In genomic region chr3:185730550-185730949, GRCh38 we compare ENCODE assay signal across 2 cellular contexts.
TF ChIP-seq lines count a peak whose summit lies in the region.

No MANE protein-coding gene starts in this region.

TF ChIP-seq in A549, 52 proteins besides CTCF, POLR2A, EP300 and RAD21:
- TF ChIP-seq, protein P1, sequence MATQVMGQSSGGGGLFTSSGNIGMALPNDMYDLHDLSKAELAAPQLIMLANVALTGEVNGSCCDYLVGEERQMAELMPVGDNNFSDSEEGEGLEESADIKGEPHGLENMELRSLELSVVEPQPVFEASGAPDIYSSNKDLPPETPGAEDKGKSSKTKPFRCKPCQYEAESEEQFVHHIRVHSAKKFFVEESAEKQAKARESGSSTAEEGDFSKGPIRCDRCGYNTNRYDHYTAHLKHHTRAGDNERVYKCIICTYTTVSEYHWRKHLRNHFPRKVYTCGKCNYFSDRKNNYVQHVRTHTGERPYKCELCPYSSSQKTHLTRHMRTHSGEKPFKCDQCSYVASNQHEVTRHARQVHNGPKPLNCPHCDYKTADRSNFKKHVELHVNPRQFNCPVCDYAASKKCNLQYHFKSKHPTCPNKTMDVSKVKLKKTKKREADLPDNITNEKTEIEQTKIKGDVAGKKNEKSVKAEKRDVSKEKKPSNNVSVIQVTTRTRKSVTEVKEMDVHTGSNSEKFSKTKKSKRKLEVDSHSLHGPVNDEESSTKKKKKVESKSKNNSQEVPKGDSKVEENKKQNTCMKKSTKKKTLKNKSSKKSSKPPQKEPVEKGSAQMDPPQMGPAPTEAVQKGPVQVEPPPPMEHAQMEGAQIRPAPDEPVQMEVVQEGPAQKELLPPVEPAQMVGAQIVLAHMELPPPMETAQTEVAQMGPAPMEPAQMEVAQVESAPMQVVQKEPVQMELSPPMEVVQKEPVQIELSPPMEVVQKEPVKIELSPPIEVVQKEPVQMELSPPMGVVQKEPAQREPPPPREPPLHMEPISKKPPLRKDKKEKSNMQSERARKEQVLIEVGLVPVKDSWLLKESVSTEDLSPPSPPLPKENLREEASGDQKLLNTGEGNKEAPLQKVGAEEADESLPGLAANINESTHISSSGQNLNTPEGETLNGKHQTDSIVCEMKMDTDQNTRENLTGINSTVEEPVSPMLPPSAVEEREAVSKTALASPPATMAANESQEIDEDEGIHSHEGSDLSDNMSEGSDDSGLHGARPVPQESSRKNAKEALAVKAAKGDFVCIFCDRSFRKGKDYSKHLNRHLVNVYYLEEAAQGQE (IDR thresholded peaks at IDR 0.05), result no peak
- TF ChIP-seq MAZ (IDR thresholded peaks at IDR 0.05; ENCODE audit: borderline replicate concordance, low read depth, low read length), result no peak
- no peak for TF ChIP-seq RARB (CRISPR knock-in tag; IDR thresholded peaks at IDR 0.05)
- no peak for TF ChIP-seq GATA3 (IDR thresholded peaks at IDR 0.05; ENCODE audit: borderline replicate concordance)
- TF ChIP-seq NFE2L2 (conservative IDR thresholded peaks at IDR 0.05; ENCODE audit: low read length), result no peak
- no peak for TF ChIP-seq HOXA7 (CRISPR knock-in tag; IDR thresholded peaks at IDR 0.05)
- TF ChIP-seq CBX8 (IDR thresholded peaks at IDR 0.05), result no peak
- TF ChIP-seq EHF (CRISPR knock-in tag; IDR thresholded peaks at IDR 0.05), result no peak
- no peak for TF ChIP-seq ZFP36 (IDR thresholded peaks at IDR 0.05; ENCODE audit: borderline replicate concordance, partially characterized antibody)
- TF ChIP-seq HEYL (CRISPR knock-in tag; IDR thresholded peaks at IDR 0.05), result no peak
- no peak for TF ChIP-seq FOSL2 (IDR thresholded peaks at IDR 0.05)
- TF ChIP-seq FOSL2 (CRISPR knock-in tag; IDR thresholded peaks at IDR 0.05), result no peak
- TF ChIP-seq CHD4 (IDR thresholded peaks at IDR 0.05; ENCODE audit: borderline replicate concordance), result no peak
- no peak for TF ChIP-seq ZC3H11A (IDR thresholded peaks at IDR 0.05)
- TF ChIP-seq JUN (IDR thresholded peaks at IDR 0.05), result no peak
- no peak for TF ChIP-seq HES2 (IDR thresholded peaks at IDR 0.05)
- no peak for TF ChIP-seq HOXB5 (CRISPR knock-in tag; IDR thresholded peaks at IDR 0.05)
- TF ChIP-seq, protein P2, sequence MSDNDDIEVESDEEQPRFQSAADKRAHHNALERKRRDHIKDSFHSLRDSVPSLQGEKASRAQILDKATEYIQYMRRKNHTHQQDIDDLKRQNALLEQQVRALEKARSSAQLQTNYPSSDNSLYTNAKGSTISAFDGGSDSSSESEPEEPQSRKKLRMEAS (IDR thresholded peaks at IDR 0.05), result no peak
- TF ChIP-seq, protein P3, sequence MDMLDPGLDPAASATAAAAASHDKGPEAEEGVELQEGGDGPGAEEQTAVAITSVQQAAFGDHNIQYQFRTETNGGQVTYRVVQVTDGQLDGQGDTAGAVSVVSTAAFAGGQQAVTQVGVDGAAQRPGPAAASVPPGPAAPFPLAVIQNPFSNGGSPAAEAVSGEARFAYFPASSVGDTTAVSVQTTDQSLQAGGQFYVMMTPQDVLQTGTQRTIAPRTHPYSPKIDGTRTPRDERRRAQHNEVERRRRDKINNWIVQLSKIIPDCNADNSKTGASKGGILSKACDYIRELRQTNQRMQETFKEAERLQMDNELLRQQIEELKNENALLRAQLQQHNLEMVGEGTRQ (IDR thresholded peaks at IDR 0.05), result no peak

TF ChIP-seq in IMR-90, 13 proteins besides CTCF, POLR2A, EP300 and RAD21:
- TF ChIP-seq RCOR1 (IDR thresholded peaks at IDR 0.05; ENCODE audit: insufficient replicate concordance, low read length), result no peak
- TF ChIP-seq RFX5 (IDR thresholded peaks at IDR 0.05; ENCODE audit: low read depth, low read length), result no peak
- TF ChIP-seq, protein P3 (IDR thresholded peaks at IDR 0.05; ENCODE audit: low read depth, low read length), result no peak
- no peak for TF ChIP-seq MAZ (IDR thresholded peaks at IDR 0.05; ENCODE audit: borderline replicate concordance, low read depth, low read length)
- TF ChIP-seq MAFK (IDR thresholded peaks at IDR 0.05; ENCODE audit: low read depth, low read length), result no peak
- TF ChIP-seq CHD1 (IDR thresholded peaks at IDR 0.05; ENCODE audit: low read depth, low read length), result no peak
- TF ChIP-seq, protein P4, sequence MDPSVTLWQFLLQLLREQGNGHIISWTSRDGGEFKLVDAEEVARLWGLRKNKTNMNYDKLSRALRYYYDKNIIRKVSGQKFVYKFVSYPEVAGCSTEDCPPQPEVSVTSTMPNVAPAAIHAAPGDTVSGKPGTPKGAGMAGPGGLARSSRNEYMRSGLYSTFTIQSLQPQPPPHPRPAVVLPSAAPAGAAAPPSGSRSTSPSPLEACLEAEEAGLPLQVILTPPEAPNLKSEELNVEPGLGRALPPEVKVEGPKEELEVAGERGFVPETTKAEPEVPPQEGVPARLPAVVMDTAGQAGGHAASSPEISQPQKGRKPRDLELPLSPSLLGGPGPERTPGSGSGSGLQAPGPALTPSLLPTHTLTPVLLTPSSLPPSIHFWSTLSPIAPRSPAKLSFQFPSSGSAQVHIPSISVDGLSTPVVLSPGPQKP (IDR thresholded peaks at IDR 0.05; ENCODE audit: borderline replicate concordance, low read depth, low read length), result no peak
- no peak for TF ChIP-seq MXI1 (IDR thresholded peaks at IDR 0.05; ENCODE audit: borderline replicate concordance, low read depth, low read length)
- TF ChIP-seq BHLHE40 (IDR thresholded peaks at IDR 0.05; ENCODE audit: low read depth, low read length), result no peak
- TF ChIP-seq CEBPB (IDR thresholded peaks at IDR 0.05; ENCODE audit: low read depth, low read length), result no peak
- TF ChIP-seq FOS (IDR thresholded peaks at IDR 0.05; ENCODE audit: low read depth, low read length), result no peak
- no peak for TF ChIP-seq NFE2L2 (IDR thresholded peaks at IDR 0.05; ENCODE audit: low read depth, low read length)
- no peak for TF ChIP-seq SMC3 (IDR thresholded peaks at IDR 0.05; ENCODE audit: low read depth, low read length)
TF ChIP-seq in IMR-90: peak in this region for 0.
